ENCODE assay signal across 15 cellular contexts in genomic region chr2:185785851-185786473, GRCh38. TPM values are rescaled to one million over a fixed set of nuclear protein-coding genes. Genes with fewer than 3 reads are reported as not detected.
DNase-seq lines count a peak whose midpoint lies in the region; ATAC-seq, FAIRE-seq and TF ChIP-seq lines count a peak whose summit lies in the region.
"Had no signal": no experiment of that assay in that cellular context is flagged by ENCODE, and none has a peak within 500 bp of the region (broad histone marks: within the 10 kb centered on the region; RNA-seq: fewer than 3 reads in every experiment).

No MANE protein-coding gene starts in this region.

- DNase-seq in bronchial epithelial cell (ENCODE audit: low read depth) (peak; percentile 58), cerebellar cortex (ENCODE audit: low spot score) (no peak), heart left ventricle (no peak), ACHN (no peak)
- DNase-seq in activated effector memory CD4-positive, alpha-beta T cell treated with anti-CD3 and anti-CD28 coated beads, Interleukin-2, amount 50 U/mL, for 16 hours: no peak
- DNase-seq: anterior cingulate cortex; CD8-positive, alpha-beta memory T cell; effector memory CD4-positive, alpha-beta T cell; heart right ventricle; NCI-H1694 treated with DMSO at 0.1 percent for 48 hours; stimulated activated CD4-positive, alpha-beta T cell treated with anti-CD3 and anti-CD28 coated beads, Interleukin-4, amount 100 ng/mL, for 4 hours; testis had no signal

- ATAC-seq in GM19023 (IDR thresholded peaks at IDR 0.05; ENCODE audit: unreplicated experiment): peak; percentile 68
- ATAC-seq in GM21737 (IDR thresholded peaks at IDR 0.05; ENCODE audit: unreplicated experiment): peak; percentile 79
- peak; percentile 57 for ATAC-seq in HG03097 (IDR thresholded peaks at IDR 0.05; ENCODE audit: low FRiP score, unreplicated experiment)
- no peak for ATAC-seq in heart left ventricle
- ATAC-seq: heart right ventricle had no signal

- in situ Hi-C loops in ACHN (cut with HindIII; ENCODE audit: low pct_ligation_motif_present, low pct_unique_long_range_greater_than_20kb, low sequenced_read_pairs): no loop called here

- intact Hi-C loops in heart left ventricle (cut with DNase I): no loop called here

- TF ChIP-seq POLR2A in heart left ventricle (IDR thresholded peaks at IDR 0.05): no peak

- TF ChIP-seq CTCF in bronchial epithelial cell (IDR thresholded peaks at IDR 0.05; ENCODE audit: insufficient read depth, low read length, severe bottlenecking) (no peak), heart left ventricle (IDR thresholded peaks at IDR 0.05) (no peak)

- WGBS in heart left ventricle, 4 donors: 88 to 92% (median 91%) methylated on average over 2 of the region's 2 CpGs

- H3K36me3 ChIP-seq in bronchial epithelial cell (ENCODE audit: control insufficient read depth, insufficient read depth, low read length) (no peaks in the 10 kb centered on the region), heart left ventricle (no peaks in the 10 kb centered on the region)
- H3K36me3 ChIP-seq: heart right ventricle had no signal

- no peaks in the 10 kb centered on the region for H3K4me1 ChIP-seq in heart left ventricle
- H3K4me1 ChIP-seq: heart right ventricle, testis had no signal

- H3K27me3 ChIP-seq in bronchial epithelial cell (ENCODE audit: control insufficient read depth, insufficient read depth, low read length) (no peaks in the 10 kb centered on the region), heart left ventricle (no peaks in the 10 kb centered on the region)
- H3K27me3 ChIP-seq: heart right ventricle, testis had no signal

- no peak overlapping the region for H3K27ac ChIP-seq in heart left ventricle
- H3K27ac ChIP-seq: heart right ventricle, testis had no signal

- no peak for FAIRE-seq in bronchial epithelial cell (lab: Jason Lieb, UNC)

- H3K4me3 ChIP-seq in bronchial epithelial cell (ENCODE audit: low read depth, low read length) (no peak overlapping the region), heart left ventricle (no peak overlapping the region)
- H3K4me3 ChIP-seq: heart right ventricle, testis had no signal

- H3K9me3 ChIP-seq in heart left ventricle: no peaks in the 10 kb centered on the region
- H3K9me3 ChIP-seq: heart right ventricle, testis had no signal

RNA-seq across cellular contexts. Expression of gene FSIP2, which starts 47.4 kb away (rescaled TPM):
- total RNA-seq in bronchial epithelial cell: 0.26 and 1.4 TPM in 2 replicates
- total RNA-seq in heart left ventricle: 1 to 10 TPM in 2 of 9 donors, under 1 TPM in 7; 0.07 to 1.5 (median 0.20) TPM
- polyA plus RNA-seq in heart left ventricle: under 1 TPM; 0.01 to 0.11 TPM
- total RNA-seq: CD8-positive, alpha-beta memory T cell had no signal
- polyA plus RNA-seq: CD8-positive, alpha-beta memory T cell had no signal

Comparison
In these comparisons a context has a peak if more than half of its experiments do, and no peak if none do; other contexts are left out.
1. ATAC-seq: peak in GM19023 (single experiment), GM21737 (single experiment) and HG03097 (single experiment); none in heart left ventricle (0 of 4).